33 cellular contexts compared by ENCODE assay signal in the genomic region with DNA sequence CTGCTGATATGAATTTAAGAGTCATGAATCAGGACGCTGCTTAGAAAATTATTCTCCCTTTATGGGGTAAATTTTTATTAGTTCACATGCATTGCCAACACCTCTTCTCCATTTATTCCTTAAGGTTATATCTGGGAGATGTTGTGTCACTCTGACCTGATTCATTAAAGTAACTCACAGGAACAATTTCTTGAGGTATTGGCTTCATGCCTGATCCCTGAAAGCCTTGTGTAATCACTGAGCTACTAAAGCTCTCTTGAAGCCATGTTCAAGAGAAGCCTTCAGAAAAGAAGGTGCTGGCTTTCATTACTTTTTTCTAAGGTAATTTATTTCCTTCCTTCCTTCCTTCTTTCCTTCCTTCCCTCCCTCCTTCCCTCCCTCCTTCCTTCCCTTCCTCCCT.
"Had no signal": no experiment of that assay in that cellular context is flagged by ENCODE, and none has a peak within 500 bp of the region (broad histone marks: within the 10 kb centered on the region; RNA-seq: fewer than 3 reads in every experiment).

No MANE protein-coding gene starts in this region.

- H3K4me3 Mint-ChIP-seq: effector memory CD8-positive, alpha-beta T cell; mesothelial cell of epicardium; naive B cell; natural killer cell treated with Interleukin-12 subunit alpha and Interleukin-12 subunit beta and Interleukin-15 and Interleukin-18, amount 100 ng/mL, for 72 hours; neural crest cell; stimulated activated naive CD8-positive, alpha-beta T cell treated with anti-CD3 and anti-CD28 coated beads, Interleukin-15, amount 100 ng/mL, for 72 hours had no signal

- H3K27ac ChIP-seq: epithelial cell of prostate, foreskin keratinocyte, gastroesophageal sphincter, heart left ventricle, hepatocyte, left ventricle myocardium inferior, lower lobe of right lung, neutrophil, parathyroid adenoma, right atrium auricular region, thyroid gland had no signal

- H3K9ac ChIP-seq: parathyroid adenoma had no signal

- ATAC-seq: effector memory CD8-positive, alpha-beta T cell; esophagus mucosa; foreskin keratinocyte; gastroesophageal sphincter; heart left ventricle; left cardiac atrium; mucosa of descending colon; natural killer cell treated with Interleukin-12 subunit alpha and Interleukin-12 subunit beta and Interleukin-15 and Interleukin-18, amount 100 ng/mL, for 72 hours; sciatic nerve; stimulated activated naive CD8-positive, alpha-beta T cell treated with anti-CD3 and anti-CD28 coated beads, Interleukin-15, amount 100 ng/mL, for 72 hours had no signal

- H3K79me2 ChIP-seq: hepatocyte, parathyroid adenoma had no signal

- DNase-seq: cerebellar nuclear complex; cortex of kidney; effector memory CD8-positive, alpha-beta T cell; heart left ventricle; left cardiac atrium; left ventricle myocardium inferior; lower lobe of right lung; mesenchymal stem cell; mucosa of descending colon; naive B cell; stimulated activated CD4-positive, alpha-beta T cell treated with anti-CD3 and anti-CD28 coated beads, Interleukin-12 subunit alpha, Interleukin-12 subunit beta, amount 100 ng/mL, for 4 hours; stimulated activated CD4-positive, alpha-beta T cell treated with anti-CD3 and anti-CD28 coated beads, Interleukin-1b, Interleukin-23, amount 100 ng/mL, for 48 hours; stimulated activated CD4-positive, alpha-beta T cell treated with anti-CD3 and anti-CD28 coated beads, Interleukin-4, amount 100 ng/mL, for 1 hour; stimulated activated CD8-positive, alpha-beta memory T cell treated with anti-CD3 and anti-CD28 coated beads, Interleukin-4, amount 100 ng/mL, for 48 hours; stimulated activated naive CD4-positive, alpha-beta T cell; stimulated activated naive CD8-positive, alpha-beta T cell treated with anti-CD3 and anti-CD28 coated beads, Interleukin-15, amount 100 ng/mL, for 72 hours; thyroid gland; trophoblast cell had no signal

- H3K4me2 ChIP-seq: hepatocyte, smooth muscle cell had no signal

- H3K9me3 Mint-ChIP-seq: neural crest cell had no signal

- H2AFZ ChIP-seq: hepatocyte, parathyroid adenoma had no signal

- FAIRE-seq: islet of Langerhans had no signal

- H3K27me3 ChIP-seq: foreskin keratinocyte, gastroesophageal sphincter, heart left ventricle, hepatocyte, neutrophil, right atrium auricular region, thyroid gland had no signal

- H3K4me1 Mint-ChIP-seq: mesothelial cell of epicardium; naive B cell; neural crest cell; stimulated activated naive CD8-positive, alpha-beta T cell treated with anti-CD3 and anti-CD28 coated beads, Interleukin-15, amount 100 ng/mL, for 72 hours had no signal

- H3K27me3 Mint-ChIP-seq: effector memory CD8-positive, alpha-beta T cell; naive B cell; natural killer cell treated with Interleukin-12 subunit alpha and Interleukin-12 subunit beta and Interleukin-15 and Interleukin-18, amount 100 ng/mL, for 72 hours; progenitor cell of endocrine pancreas; stimulated activated naive CD8-positive, alpha-beta T cell treated with anti-CD3 and anti-CD28 coated beads, Interleukin-15, amount 100 ng/mL, for 72 hours had no signal

- H3K4me3 ChIP-seq: gastroesophageal sphincter, heart left ventricle, hepatocyte, left ventricle myocardium inferior, lower lobe of right lung, mucosa of descending colon, right atrium auricular region, smooth muscle cell, thyroid gland had no signal

- H3K36me3 Mint-ChIP-seq: mesothelial cell of epicardium; naive B cell; natural killer cell treated with Interleukin-12 subunit alpha and Interleukin-12 subunit beta and Interleukin-15 and Interleukin-18, amount 100 ng/mL, for 72 hours had no signal

- H3K36me3 ChIP-seq: gastroesophageal sphincter, heart left ventricle, left ventricle myocardium inferior, lower lobe of right lung, neutrophil, right atrium auricular region, thyroid gland had no signal

- H3K4me1 ChIP-seq: foreskin keratinocyte, gastroesophageal sphincter, heart left ventricle, left ventricle myocardium inferior, lower lobe of right lung, parathyroid adenoma, right atrium auricular region, thyroid gland had no signal

- H3K27ac Mint-ChIP-seq: effector memory CD8-positive, alpha-beta T cell; mesothelial cell of epicardium; naive B cell; natural killer cell treated with Interleukin-12 subunit alpha and Interleukin-12 subunit beta and Interleukin-15 and Interleukin-18, amount 100 ng/mL, for 72 hours; progenitor cell of endocrine pancreas; stimulated activated naive CD8-positive, alpha-beta T cell treated with anti-CD3 and anti-CD28 coated beads, Interleukin-15, amount 100 ng/mL, for 72 hours had no signal

- H3K9me3 ChIP-seq: lower lobe of right lung, mucosa of descending colon, neutrophil, right atrium auricular region, thyroid gland had no signal
